ENCODE assay signal across 22 cellular contexts in genomic region chr6:44634321-44634720, GRCh38.
DNase-seq lines count a peak whose midpoint lies in the region; ATAC-seq and TF ChIP-seq lines count a peak whose summit lies in the region.
"Had no signal": no experiment of that assay in that cellular context is flagged by ENCODE, and none has a peak within 500 bp of the region (broad histone marks: within the 10 kb centered on the region; RNA-seq: fewer than 3 reads in every experiment).

No MANE protein-coding gene starts in this region.

- no peaks in the 10 kb centered on the region for H3K9me3 ChIP-seq in WERI-Rb-1 (ENCODE audit: severe bottlenecking)
- H3K9me3 ChIP-seq: A549, BE2C, HAP-1 had no signal

- DNase-seq in WERI-Rb-1, result peak; percentile 89
- peak; percentile 64 for DNase-seq in cerebellum (ENCODE audit: low spot score)
- peak; percentile 0 for DNase-seq in omental fat pad (ENCODE audit: low spot score)
- DNase-seq in natural killer cell, result no peak
- no peak for DNase-seq in NCI-H1048 (lab: John Stamatoyannopoulos, UW)
- DNase-seq: 8988T; ACHN; AML-193; BE2C; CD4-positive, alpha-beta T cell; CD8-positive, alpha-beta memory T cell; DMS 273 treated with DMSO at 0.1 percent for 48 hours; DMS79; EL; GF-D8; GOT3; HFFc6 had no signal

- TF ChIP-seq CTCF in WERI-Rb-1 (IDR thresholded peaks at IDR 0.05; ENCODE audit: low read depth, low read length) (no peak), omental fat pad (IDR thresholded peaks at IDR 0.05) (no peak), natural killer cell (IDR thresholded peaks at IDR 0.05) (no peak)

- no peak overlapping the region for H3K4me3 Mint-ChIP-seq in natural killer cell
- H3K4me3 Mint-ChIP-seq: CD4-positive, alpha-beta T cell; CD8-positive, alpha-beta memory T cell; HFFc6 had no signal

- H3K36me3 ChIP-seq in WERI-Rb-1, result no peaks in the 10 kb centered on the region
- H3K36me3 ChIP-seq: BE2C; BLaER1 treated with 17β-estradiol and CSF1 and Interleukin-3, amounts not matched to agents 10 nM and 100 nM; HAP-1 had no signal

- H3K27ac Mint-ChIP-seq in natural killer cell, result no peak overlapping the region
- H3K27ac Mint-ChIP-seq: CD4-positive, alpha-beta T cell; CD8-positive, alpha-beta memory T cell; HFFc6 had no signal

- peak overlapping the region; percentile 55 for H3K27ac ChIP-seq in WERI-Rb-1
- H3K27ac ChIP-seq: A549; BLaER1 treated with 17β-estradiol and CSF1 and Interleukin-3, amounts not matched to agents 10 nM and 100 nM had no signal

- no peaks in the 10 kb centered on the region for H3K36me3 Mint-ChIP-seq in natural killer cell
- H3K36me3 Mint-ChIP-seq: CD14-positive monocyte; CD8-positive, alpha-beta memory T cell had no signal

- H3K27me3 ChIP-seq in WERI-Rb-1 (ENCODE audit: insufficient read depth, low read depth, severe bottlenecking), result no peaks in the 10 kb centered on the region
- H3K27me3 ChIP-seq: BLaER1 treated with 17β-estradiol and CSF1 and Interleukin-3, amounts not matched to agents 10 nM and 100 nM had no signal

- intact Hi-C loops in natural killer cell (cut with micrococcal nuclease), result no loop called here

- H3K4me1 Mint-ChIP-seq in natural killer cell, result no peaks in the 10 kb centered on the region

- peaks cover 13 to 29% of the 10 kb centered on the region in 2 donors for H3K27me3 Mint-ChIP-seq in natural killer cell (ENCODE audit: low read depth in 2 of 2)
- H3K27me3 Mint-ChIP-seq: CD4-positive, alpha-beta T cell had no signal

- ATAC-seq in omental fat pad (ENCODE audit: low FRiP score) (no peak), natural killer cell (no peak), GM18498 (IDR thresholded peaks at IDR 0.05; ENCODE audit: unreplicated experiment) (no peak)
- ATAC-seq: A549 had no signal

- no peak overlapping the region for H3K4me3 ChIP-seq in WERI-Rb-1 (ENCODE audit: low read depth, low read length)
- H3K4me3 ChIP-seq: A549; BLaER1 treated with 17β-estradiol and CSF1 and Interleukin-3, amounts not matched to agents 10 nM and 100 nM; HAP-1 had no signal

- no peaks in the 10 kb centered on the region for H3K9me3 Mint-ChIP-seq in natural killer cell
- H3K9me3 Mint-ChIP-seq: CD14-positive monocyte; CD4-positive, alpha-beta T cell; HFFc6 had no signal

Comparison
In these comparisons a context has a peak if more than half of its experiments do, and no peak if none do; other contexts are left out.
1. DNase-seq: peak in WERI-Rb-1 (single experiment), cerebellum (single experiment) and omental fat pad (single experiment); none in natural killer cell (single experiment) and NCI-H1048 (single experiment).